ENCODE assay signal across 11 cellular contexts in genomic region chr10:132162021-132162531, GRCh38. TPM values are rescaled to one million over a fixed set of nuclear protein-coding genes. Genes with fewer than 3 reads are reported as not detected.
DNase-seq lines count a peak whose midpoint lies in the region; ATAC-seq, FAIRE-seq and TF ChIP-seq lines count a peak whose summit lies in the region.
"Had no signal": no experiment of that assay in that cellular context is flagged by ENCODE, and none has a peak within 500 bp of the region (broad histone marks: within the 10 kb centered on the region; RNA-seq: fewer than 3 reads in every experiment).

No MANE protein-coding gene starts in this region.

- no peaks in the 10 kb centered on the region for H3K9me3 Mint-ChIP-seq in activated CD4-positive, alpha-beta memory T cell treated with anti-CD3 and anti-CD28 coated beads for 36 hours
- no peaks in the 10 kb centered on the region for H3K9me3 Mint-ChIP-seq in HFFc6

- H3K27me3 Mint-ChIP-seq in activated CD4-positive, alpha-beta memory T cell treated with anti-CD3 and anti-CD28 coated beads for 36 hours = no peaks in the 10 kb centered on the region
- H3K27me3 Mint-ChIP-seq in HFFc6 (ENCODE audit: insufficient read depth) = no peaks in the 10 kb centered on the region; the same call in 1 of the 2 replicates

- TF ChIP-seq POLR2A in GM12892 (IDR thresholded peaks at IDR 0.05; ENCODE audit: low read depth, low read length) = no peak

- peaks cover 8% of the 10 kb centered on the region for H3K4me1 ChIP-seq in mucosa of descending colon (ENCODE audit: low read depth)

- intact Hi-C loops in activated CD4-positive, alpha-beta memory T cell treated with anti-CD3 and anti-CD28 coated beads for 36 hours (cut with micrococcal nuclease) = loop anchor here (2.0 kb wide), 2 partner anchors 285 to 375 kb away; partner anchors contain the start of gene INPP5A
- intact Hi-C loops in mucosa of descending colon (cut with DNase I, micrococcal nuclease) = no loop called here

- ATAC-seq in GM21619 (IDR thresholded peaks at IDR 0.05; ENCODE audit: unreplicated experiment) (peak; percentile 65), mucosa of descending colon (no peak)

- H3K9me3 ChIP-seq in mucosa of descending colon = no peaks in the 10 kb centered on the region
- H3K9me3 ChIP-seq: tibial nerve had no signal

- POLR2A ChIA-PET in activated CD4-positive, alpha-beta memory T cell treated with anti-CD3 and anti-CD28 coated beads for 36 hours (lab: Charles Lee) = no interaction called here

- H3K27ac ChIP-seq in coronary artery = no peak overlapping the region
- H3K27ac ChIP-seq: tibial nerve had no signal

- TF ChIP-seq CTCF in mucosa of descending colon (IDR thresholded peaks at IDR 0.05) = no peak
- no peak for TF ChIP-seq CTCF in coronary artery (IDR thresholded peaks at IDR 0.05)
- no peak for TF ChIP-seq CTCF in HFFc6 (IDR thresholded peaks at IDR 0.05)

- H3K4me1 Mint-ChIP-seq in activated CD4-positive, alpha-beta memory T cell treated with anti-CD3 and anti-CD28 coated beads for 36 hours (ENCODE audit: low read depth) = peaks cover 36% of the 10 kb centered on the region
- H3K4me1 Mint-ChIP-seq in HFFc6 (ENCODE audit: low read depth) = no peaks in the 10 kb centered on the region; the same call in 1 of the 2 replicates

- no peaks in the 10 kb centered on the region for H3K36me3 ChIP-seq in mucosa of descending colon (ENCODE audit: low read depth)
- H3K36me3 ChIP-seq: tibial nerve had no signal

- FAIRE-seq in GM12892 (lab: Jason Lieb, UNC) = no peak
- FAIRE-seq: astrocyte had no signal

- CTCF ChIA-PET in activated CD4-positive, alpha-beta memory T cell treated with anti-CD3 and anti-CD28 coated beads for 36 hours (lab: Charles Lee) = interaction anchor here (0.7 kb wide), 1 partner anchor 20 kb away, joined by 4 read pairs; no protein-coding TSS in a partner anchor

- in situ Hi-C loops in G401 (cut with HindIII; ENCODE audit: low sequenced_read_pairs) = no loop called here

- H3K4me3 ChIP-seq in mucosa of descending colon = no peak overlapping the region
- no peak overlapping the region for H3K4me3 ChIP-seq in coronary artery
- H3K4me3 ChIP-seq: tibial nerve had no signal

- no peaks in the 10 kb centered on the region for H3K36me3 Mint-ChIP-seq in activated CD4-positive, alpha-beta memory T cell treated with anti-CD3 and anti-CD28 coated beads for 36 hours
- H3K36me3 Mint-ChIP-seq in HFFc6 (ENCODE audit: low read depth) = no peaks in the 10 kb centered on the region

- H3K27ac Mint-ChIP-seq in activated CD4-positive, alpha-beta memory T cell treated with anti-CD3 and anti-CD28 coated beads for 36 hours = peak overlapping the region; percentile 92
- no peak overlapping the region for H3K27ac Mint-ChIP-seq in HFFc6

- DNase-seq in G401 (ENCODE audit: low spot score) = peak; percentile 49
- DNase-seq in activated CD4-positive, alpha-beta memory T cell treated with anti-CD3 and anti-CD28 coated beads for 36 hours = peak; percentile 72
- peak; percentile 29 to 42 (median 40) for DNase-seq in mucosa of descending colon
- DNase-seq in amygdala (lab: John Stamatoyannopoulos, UW) = no peak
- no peak for DNase-seq in coronary artery (ENCODE audit: low spot score)
- no peak for DNase-seq in HFFc6
- no peak for DNase-seq in GM12892 (ENCODE audit: insufficient read length)

- peak overlapping the region; percentile 51 for H3K4me3 Mint-ChIP-seq in activated CD4-positive, alpha-beta memory T cell treated with anti-CD3 and anti-CD28 coated beads for 36 hours
- H3K4me3 Mint-ChIP-seq in HFFc6 = no peak overlapping the region

RNA-seq across cellular contexts. Expression of gene DPYSL4, which starts 24.7 kb away (rescaled TPM):
- 4.9 and 6.0 TPM in 2 replicates for total RNA-seq in G401 (2014; rRNA removed; shearing (Covaris generic))
- 1 to 10 TPM; 7.0 to 7.2 TPM for total RNA-seq in activated CD4-positive, alpha-beta memory T cell treated with anti-CD3 and anti-CD28 coated beads for 36 hours
- 1 to 10 TPM in 1 of 3 donors, under 1 TPM in 2; 0.46 to 1.3 (median 0.55) TPM for total RNA-seq in mucosa of descending colon
- total RNA-seq in HFFc6 (2021; fragmentation: NEBNext Ultra II Directional; extraction: Animal tissue kit (Norgen Biotek cat#: 25700)) = 1 to 10 TPM in 2 of 6 experiments, under 1 TPM in 4; 0.13 to 2.4 (median 0.34) TPM
- not detected for polyA plus RNA-seq in GM12892 (2012; ENCODE audit: missing spikeins)
- total RNA-seq: HT1080 had no signal

Comparison
In these comparisons a context has a peak if more than half of its experiments do, and no peak if none do; other contexts are left out.
1. DNase-seq: peak in G401 (single experiment), activated CD4-positive, alpha-beta memory T cell treated with anti-CD3 and anti-CD28 coated beads for 36 hours (single experiment) and mucosa of descending colon (3 of 3); none in amygdala (0 of 56), coronary artery (single experiment), HFFc6 (single experiment) and GM12892 (single experiment).